In the genomic region with DNA sequence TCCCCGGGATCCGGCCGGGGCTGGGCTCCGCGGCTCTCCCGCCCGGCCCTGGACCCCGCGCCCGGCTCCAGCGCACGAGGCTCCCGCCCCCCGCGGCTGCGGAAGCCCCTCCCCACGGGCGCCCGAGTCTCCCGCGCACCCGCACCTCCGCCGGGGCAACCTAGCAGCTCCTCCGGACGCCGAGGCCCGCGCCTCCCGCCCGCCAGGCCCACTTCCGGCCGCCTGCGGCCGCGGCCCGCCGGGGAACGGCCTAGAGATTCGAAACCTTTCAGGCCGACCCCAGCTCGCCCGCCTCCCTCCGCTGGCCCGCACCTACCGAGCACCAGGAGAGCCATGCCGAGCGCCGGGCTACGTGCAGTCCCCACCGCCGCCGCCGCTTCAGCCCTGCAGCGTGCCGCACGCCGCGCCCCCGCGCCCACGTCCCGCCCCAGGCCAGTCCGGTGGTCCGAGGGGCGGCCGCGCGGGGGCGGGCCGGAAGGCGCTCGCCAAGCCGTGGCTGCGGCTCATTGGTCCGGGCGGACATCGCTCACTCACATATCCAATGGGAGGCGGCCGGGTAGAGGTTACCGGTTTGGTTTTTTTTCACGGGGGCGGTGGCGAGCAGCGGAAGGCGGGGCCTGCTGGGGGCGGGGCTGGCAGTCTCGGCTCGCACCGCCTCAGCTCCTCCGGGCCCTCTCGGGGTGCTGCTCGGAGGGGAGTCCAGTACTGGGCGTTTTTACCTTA, we compare ENCODE assay signal across 1 cellular context.
TF ChIP-seq lines count a peak whose summit lies in the region.

A gene with protein sequence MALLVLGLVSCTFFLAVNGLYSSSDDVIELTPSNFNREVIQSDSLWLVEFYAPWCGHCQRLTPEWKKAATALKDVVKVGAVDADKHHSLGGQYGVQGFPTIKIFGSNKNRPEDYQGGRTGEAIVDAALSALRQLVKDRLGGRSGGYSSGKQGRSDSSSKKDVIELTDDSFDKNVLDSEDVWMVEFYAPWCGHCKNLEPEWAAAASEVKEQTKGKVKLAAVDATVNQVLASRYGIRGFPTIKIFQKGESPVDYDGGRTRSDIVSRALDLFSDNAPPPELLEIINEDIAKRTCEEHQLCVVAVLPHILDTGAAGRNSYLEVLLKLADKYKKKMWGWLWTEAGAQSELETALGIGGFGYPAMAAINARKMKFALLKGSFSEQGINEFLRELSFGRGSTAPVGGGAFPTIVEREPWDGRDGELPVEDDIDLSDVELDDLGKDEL (minus strand): TSS at position 424 of the 723 bp plus-strand sequence. CDS start 89 bp downstream, at position 335.

TF ChIP-seq in HepG2, 621 proteins besides CTCF, POLR2A, EP300 and RAD21 (continued from another document and continues in another):
- TF ChIP-seq PLSCR1 (CRISPR knock-in tag; IDR thresholded peaks at IDR 0.05; ENCODE audit: borderline replicate concordance) (no peak), ZNF468 (CRISPR knock-in tag; IDR thresholded peaks at IDR 0.05) (no peak), DBP (CRISPR knock-in tag; IDR thresholded peaks at IDR 0.05; ENCODE audit: not compliant biosample characterization) (peak; percentile 47), NFYB (CRISPR knock-in tag; IDR thresholded peaks at IDR 0.05) (peak; percentile 92), GATA4 (IDR thresholded peaks at IDR 0.05; ENCODE audit: borderline replicate concordance, low read depth) (no peak), ZNF770 (CRISPR knock-in tag; IDR thresholded peaks at IDR 0.05) (no peak), NFRKB (IDR thresholded peaks at IDR 0.05) (no peak), PHF8 (CRISPR knock-in tag; IDR thresholded peaks at IDR 0.05) (peak; percentile 82), ZGPAT (CRISPR knock-in tag; IDR thresholded peaks at IDR 0.05) (0 out of 2 replicates have a peak, but pooled peaks have one; percentile 20), CBX5 (CRISPR knock-in tag; IDR thresholded peaks at IDR 0.05; ENCODE audit: borderline replicate concordance) (no peak), NFATC3 (CRISPR knock-in tag; IDR thresholded peaks at IDR 0.05) (no peak), RORA (CRISPR knock-in tag; IDR thresholded peaks at IDR 0.05) (no peak), SAFB2 (CRISPR knock-in tag; IDR thresholded peaks at IDR 0.05; ENCODE audit: borderline replicate concordance, low read depth) (peak; percentile 91; the same call in 1 of the 2 replicates), GRHL1 (CRISPR knock-in tag; conservative IDR thresholded peaks at IDR 0.05) (no peak), SOX5 (CRISPR knock-in tag; IDR thresholded peaks at IDR 0.05; ENCODE audit: borderline replicate concordance) (no peak), SRF (IDR thresholded peaks at IDR 0.05; ENCODE audit: low read depth, low read length) (no peak), ZNF274 (CRISPR knock-in tag; IDR thresholded peaks at IDR 0.05) (no peak), ZNF672 (CRISPR knock-in tag; IDR thresholded peaks at IDR 0.05) (peak; percentile 58; the same call in 1 of the 2 replicates), HNRNPL (IDR thresholded peaks at IDR 0.05; ENCODE audit: low read depth, low read length) (no peak), HNF1B (CRISPR knock-in tag; IDR thresholded peaks at IDR 0.05) (no peak), ISL2 (CRISPR knock-in tag; IDR thresholded peaks at IDR 0.05) (no peak; the same call in 1 of the 2 replicates), ZMYM3 (CRISPR knock-in tag; IDR thresholded peaks at IDR 0.05) (0 out of 2 replicates have a peak, but pooled peaks have one; percentile 4), ZNF256 (CRISPR knock-in tag; conservative IDR thresholded peaks at IDR 0.05) (no peak), MIER3 (CRISPR knock-in tag; IDR thresholded peaks at IDR 0.05; ENCODE audit: borderline replicate concordance) (no peak; the same call in 1 of the 2 replicates), ARNTL (CRISPR knock-in tag; IDR thresholded peaks at IDR 0.05) (no peak), ZNF557 (CRISPR knock-in tag; IDR thresholded peaks at IDR 0.05) (no peak), GLI4 (CRISPR knock-in tag; IDR thresholded peaks at IDR 0.05; ENCODE audit: borderline replicate concordance) (no peak), MAF1 (CRISPR knock-in tag; IDR thresholded peaks at IDR 0.05; ENCODE audit: borderline replicate concordance) (no peak), ZFP37 (CRISPR knock-in tag; IDR thresholded peaks at IDR 0.05; ENCODE audit: borderline replicate concordance) (no peak), SPEN (CRISPR knock-in tag; IDR thresholded peaks at IDR 0.05; ENCODE audit: low read depth) (peak; percentile 83), TFAP4 (IDR thresholded peaks at IDR 0.05; ENCODE audit: borderline replicate concordance, low read depth) (no peak), HNRNPH1 (optimal IDR thresholded peaks at IDR 0.05; ENCODE audit: low read depth, low read length) (no peak), ATF7-NPFF (CRISPR knock-in tag; IDR thresholded peaks at IDR 0.05; ENCODE audit: low read depth) (peak; percentile 70; the same call in 1 of the 2 replicates), ZBTB34 (CRISPR knock-in tag; IDR thresholded peaks at IDR 0.05) (no peak), ZNF138 (CRISPR knock-in tag; IDR thresholded peaks at IDR 0.05; ENCODE audit: low read depth) (no peak), TAF15 (IDR thresholded peaks at IDR 0.05; ENCODE audit: low read depth, low read length, poor library complexity, severe bottlenecking) (no peak), SSRP1 (CRISPR knock-in tag; IDR thresholded peaks at IDR 0.05) (no peak)
- TF ChIP-seq, protein P1, sequence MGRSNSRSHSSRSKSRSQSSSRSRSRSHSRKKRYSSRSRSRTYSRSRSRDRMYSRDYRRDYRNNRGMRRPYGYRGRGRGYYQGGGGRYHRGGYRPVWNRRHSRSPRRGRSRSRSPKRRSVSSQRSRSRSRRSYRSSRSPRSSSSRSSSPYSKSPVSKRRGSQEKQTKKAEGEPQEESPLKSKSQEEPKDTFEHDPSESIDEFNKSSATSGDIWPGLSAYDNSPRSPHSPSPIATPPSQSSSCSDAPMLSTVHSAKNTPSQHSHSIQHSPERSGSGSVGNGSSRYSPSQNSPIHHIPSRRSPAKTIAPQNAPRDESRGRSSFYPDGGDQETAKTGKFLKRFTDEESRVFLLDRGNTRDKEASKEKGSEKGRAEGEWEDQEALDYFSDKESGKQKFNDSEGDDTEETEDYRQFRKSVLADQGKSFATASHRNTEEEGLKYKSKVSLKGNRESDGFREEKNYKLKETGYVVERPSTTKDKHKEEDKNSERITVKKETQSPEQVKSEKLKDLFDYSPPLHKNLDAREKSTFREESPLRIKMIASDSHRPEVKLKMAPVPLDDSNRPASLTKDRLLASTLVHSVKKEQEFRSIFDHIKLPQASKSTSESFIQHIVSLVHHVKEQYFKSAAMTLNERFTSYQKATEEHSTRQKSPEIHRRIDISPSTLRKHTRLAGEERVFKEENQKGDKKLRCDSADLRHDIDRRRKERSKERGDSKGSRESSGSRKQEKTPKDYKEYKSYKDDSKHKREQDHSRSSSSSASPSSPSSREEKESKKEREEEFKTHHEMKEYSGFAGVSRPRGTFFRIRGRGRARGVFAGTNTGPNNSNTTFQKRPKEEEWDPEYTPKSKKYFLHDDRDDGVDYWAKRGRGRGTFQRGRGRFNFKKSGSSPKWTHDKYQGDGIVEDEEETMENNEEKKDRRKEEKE (IDR thresholded peaks at IDR 0.05): no peak
- TF ChIP-seq, protein P2, sequence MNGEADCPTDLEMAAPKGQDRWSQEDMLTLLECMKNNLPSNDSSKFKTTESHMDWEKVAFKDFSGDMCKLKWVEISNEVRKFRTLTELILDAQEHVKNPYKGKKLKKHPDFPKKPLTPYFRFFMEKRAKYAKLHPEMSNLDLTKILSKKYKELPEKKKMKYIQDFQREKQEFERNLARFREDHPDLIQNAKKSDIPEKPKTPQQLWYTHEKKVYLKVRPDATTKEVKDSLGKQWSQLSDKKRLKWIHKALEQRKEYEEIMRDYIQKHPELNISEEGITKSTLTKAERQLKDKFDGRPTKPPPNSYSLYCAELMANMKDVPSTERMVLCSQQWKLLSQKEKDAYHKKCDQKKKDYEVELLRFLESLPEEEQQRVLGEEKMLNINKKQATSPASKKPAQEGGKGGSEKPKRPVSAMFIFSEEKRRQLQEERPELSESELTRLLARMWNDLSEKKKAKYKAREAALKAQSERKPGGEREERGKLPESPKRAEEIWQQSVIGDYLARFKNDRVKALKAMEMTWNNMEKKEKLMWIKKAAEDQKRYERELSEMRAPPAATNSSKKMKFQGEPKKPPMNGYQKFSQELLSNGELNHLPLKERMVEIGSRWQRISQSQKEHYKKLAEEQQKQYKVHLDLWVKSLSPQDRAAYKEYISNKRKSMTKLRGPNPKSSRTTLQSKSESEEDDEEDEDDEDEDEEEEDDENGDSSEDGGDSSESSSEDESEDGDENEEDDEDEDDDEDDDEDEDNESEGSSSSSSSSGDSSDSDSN (CRISPR knock-in tag; IDR thresholded peaks at IDR 0.05): peak; percentile 53; the same call in 1 of the 2 replicates
